12 cellular contexts compared by ENCODE assay signal in the genomic region with DNA sequence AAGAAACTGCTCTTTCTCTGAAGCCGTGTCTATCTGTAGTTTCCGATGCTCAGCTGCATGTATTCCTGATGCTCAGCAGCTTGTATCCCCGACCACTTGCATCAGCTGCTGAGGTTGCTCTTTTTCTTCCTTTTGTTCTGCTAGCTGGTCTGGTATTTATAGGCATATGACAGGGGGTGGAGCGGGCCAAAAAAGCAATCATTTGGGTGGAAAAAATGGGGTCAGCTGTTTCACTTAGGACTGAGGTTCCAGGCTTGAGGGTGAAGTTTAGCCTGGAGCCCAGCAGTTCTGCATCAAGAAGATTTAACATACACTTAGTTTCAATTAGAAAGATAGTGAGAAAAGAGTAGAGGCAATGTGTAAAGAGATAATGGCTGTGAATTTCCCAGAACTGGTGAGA. TPM values are rescaled to one million over a fixed set of nuclear protein-coding genes. Genes with fewer than 3 reads are reported as not detected.
DNase-seq lines count a peak whose midpoint lies in the region; ATAC-seq and TF ChIP-seq lines count a peak whose summit lies in the region.
"Had no signal": no experiment of that assay in that cellular context is flagged by ENCODE, and none has a peak within 500 bp of the region (broad histone marks: within the 10 kb centered on the region; RNA-seq: fewer than 3 reads in every experiment).

No MANE protein-coding gene starts in this region.

- H2BK15ac ChIP-seq in IMR-90 (ENCODE audit: low read depth, low read length), result 0 out of 3 replicates have a peak overlapping the region, but pooled peaks have one; percentile 2

- no peaks in the 10 kb centered on the region for H3K27me3 ChIP-seq in CD8-positive, alpha-beta T cell (ENCODE audit: insufficient read depth, low read length)
- no peaks in the 10 kb centered on the region for H3K27me3 ChIP-seq in IMR-90 (ENCODE audit: control insufficient read depth, insufficient read depth, low read length)
- no peaks in the 10 kb centered on the region for H3K27me3 ChIP-seq in naive thymus-derived CD4-positive, alpha-beta T cell (ENCODE audit: control insufficient read depth in 2 of 2, insufficient read depth in 2 of 2, low read length in 2 of 2)
- no peaks in the 10 kb centered on the region for H3K27me3 ChIP-seq in effector memory CD4-positive, alpha-beta T cell (replicated peaks; ENCODE audit: control insufficient read depth, insufficient read depth, low read length, poor library complexity, severe bottlenecking)

- TF ChIP-seq POLR2A in IMR-90 (IDR thresholded peaks at IDR 0.05; ENCODE audit: low read depth, low read length), result no peak

- no peak overlapping the region for H4K8ac ChIP-seq in IMR-90 (ENCODE audit: low read depth in 2 of 2, low read length in 2 of 2)

- no peak overlapping the region for H2BK20ac ChIP-seq in IMR-90 (ENCODE audit: low read depth, low read length)

- CTCF ChIA-PET in CD8-positive, alpha-beta T cell (lab: Charles Lee), result no interaction called here
- CTCF ChIA-PET in IMR-90 (lab: Yijun Ruan, JAX), result no interaction called here
- CTCF ChIA-PET in activated CD4-positive, alpha-beta memory T cell treated with anti-CD3 and anti-CD28 coated beads for 36 hours (lab: Charles Lee), result no interaction called here
- CTCF ChIA-PET in naive thymus-derived CD4-positive, alpha-beta T cell (lab: Charles Lee), result no interaction called here

- H3K4me1 ChIP-seq in CD8-positive, alpha-beta T cell (ENCODE audit: insufficient read depth, low read length), result peaks cover 24% of the 10 kb centered on the region
- H3K4me1 ChIP-seq in IMR-90 (ENCODE audit: control insufficient read depth, insufficient read depth, low read length), result peaks cover 2% of the 10 kb centered on the region; the same call in 1 of the 2 replicates
- H3K4me1 ChIP-seq in naive thymus-derived CD4-positive, alpha-beta T cell (ENCODE audit: control insufficient read depth in 2 of 2, insufficient read depth in 2 of 2, low read length in 2 of 2), result peaks cover 14 to 18% of the 10 kb centered on the region in 2 donors
- H3K4me1 ChIP-seq in effector memory CD4-positive, alpha-beta T cell (ENCODE audit: control insufficient read depth, insufficient read depth, low read length, poor library complexity, severe bottlenecking), result peaks cover 6% of the 10 kb centered on the region

- peak overlapping the region; percentile 88 for H3K27ac Mint-ChIP-seq in CD8-positive, alpha-beta T cell
- H3K27ac Mint-ChIP-seq in activated CD4-positive, alpha-beta memory T cell treated with anti-CD3 and anti-CD28 coated beads for 36 hours, result peak overlapping the region; percentile 35
- peak overlapping the region in 4 of 9 donors; percentile 63 to 92 (median 86) for H3K27ac Mint-ChIP-seq in naive thymus-derived CD4-positive, alpha-beta T cell
- H3K27ac Mint-ChIP-seq: HFFc6 had no signal

- in situ Hi-C loops in IMR-90 (cut with MboI; ENCODE audit: low sequenced_read_pairs), result no loop called here

- H4K5ac ChIP-seq in IMR-90 (ENCODE audit: low read depth, low read length), result no peak overlapping the region

- H2BK5ac ChIP-seq in IMR-90 (ENCODE audit: low read depth, low read length, poor library complexity, severe bottlenecking), result no peak overlapping the region

- no peak for ATAC-seq in CD8-positive, alpha-beta T cell
- ATAC-seq in IMR-90 (ENCODE audit: low read depth), result no peak
- no peak for ATAC-seq in naive thymus-derived CD4-positive, alpha-beta T cell
- no peak for ATAC-seq in HG03469 (IDR thresholded peaks at IDR 0.05; ENCODE audit: unreplicated experiment)

- H3K79me1 ChIP-seq in IMR-90 (ENCODE audit: low read depth in 1 of 2, low read length in 2 of 2), result no peaks in the 10 kb centered on the region

- no peak overlapping the region for H3K23ac ChIP-seq in IMR-90 (ENCODE audit: low read depth, low read length)

- no peaks in the 10 kb centered on the region for H3K36me3 Mint-ChIP-seq in CD8-positive, alpha-beta T cell
- no peaks in the 10 kb centered on the region for H3K36me3 Mint-ChIP-seq in activated CD4-positive, alpha-beta memory T cell treated with anti-CD3 and anti-CD28 coated beads for 36 hours
- peaks cover 0 to 25% (median 4%) of the 10 kb centered on the region in 5 donors for H3K36me3 Mint-ChIP-seq in naive thymus-derived CD4-positive, alpha-beta T cell

- no peak overlapping the region for H3K18ac ChIP-seq in IMR-90 (ENCODE audit: low read depth, low read length)

- H2AFZ ChIP-seq in IMR-90 (replicated peaks; ENCODE audit: low read length, poor library complexity), result no peak overlapping the region

- H2AK5ac ChIP-seq in IMR-90 (ENCODE audit: low read depth, low read length), result no peak overlapping the region

- no peak for TF ChIP-seq CTCF in CD8-positive, alpha-beta T cell (IDR thresholded peaks at IDR 0.05)
- no peak for TF ChIP-seq CTCF in IMR-90 (conservative IDR thresholded peaks at IDR 0.05; ENCODE audit: low read depth, low read length)

- DNase-seq in CD8-positive, alpha-beta T cell, result no peak
- DNase-seq in IMR-90, result no peak
- DNase-seq in activated CD4-positive, alpha-beta memory T cell treated with anti-CD3 and anti-CD28 coated beads for 36 hours, result no peak
- DNase-seq in naive thymus-derived CD4-positive, alpha-beta T cell, result no peak
- DNase-seq in NCI-H345 treated with DMSO at 0.1 percent for 48 hours (lab: John Stamatoyannopoulos, UW; ENCODE audit: unreplicated experiment), result no peak
- no peak for DNase-seq in effector memory CD4-positive, alpha-beta T cell
- DNase-seq: activated T-cell treated with anti-CD3 and anti-CD28 coated beads, Interleukin-2, amount 50 U/mL, for 1 hour; effector CD4-positive, alpha-beta T cell; HFFc6; NCI-H1436; NCI-H748 treated with DMSO at 0.1 percent for 48 hours had no signal

- H3K4me3 ChIP-seq in CD8-positive, alpha-beta T cell (ENCODE audit: low read depth, low read length), result no peak overlapping the region
- no peak overlapping the region for H3K4me3 ChIP-seq in IMR-90 (ENCODE audit: insufficient read depth, low read depth, low read length)
- H3K4me3 ChIP-seq in naive thymus-derived CD4-positive, alpha-beta T cell (ENCODE audit: low read length), result no peak overlapping the region
- H3K4me3 ChIP-seq in effector memory CD4-positive, alpha-beta T cell (ENCODE audit: insufficient read depth, low read depth, low read length, poor library complexity, severe bottlenecking), result no peak overlapping the region

- TF ChIP-seq RAD21 in IMR-90 (IDR thresholded peaks at IDR 0.05; ENCODE audit: low read length), result no peak

- H3K4me1 Mint-ChIP-seq in CD8-positive, alpha-beta T cell (ENCODE audit: low read depth), result peaks cover 34% of the 10 kb centered on the region
- peaks cover 39% of the 10 kb centered on the region for H3K4me1 Mint-ChIP-seq in activated CD4-positive, alpha-beta memory T cell treated with anti-CD3 and anti-CD28 coated beads for 36 hours (ENCODE audit: low read depth)
- H3K4me1 Mint-ChIP-seq in naive thymus-derived CD4-positive, alpha-beta T cell, result peaks cover 18 to 46% (median 39%) of the 10 kb centered on the region in 7 donors

- H3K14ac ChIP-seq in IMR-90 (replicated peaks; ENCODE audit: low read depth, low read length), result no peak overlapping the region

- BruUV-seq in IMR-90 (replicated peaks; lab: Mats Ljungman, UMichigan), result no TSS peak

- H3K4me2 ChIP-seq in IMR-90 (ENCODE audit: low read depth, low read length), result no peak overlapping the region

- H3K4ac ChIP-seq in IMR-90 (ENCODE audit: low read depth, low read length), result no peak overlapping the region

- H2BK120ac ChIP-seq in IMR-90 (ENCODE audit: low read depth, low read length), result no peak overlapping the region

- no peak overlapping the region for H4K91ac ChIP-seq in IMR-90 (ENCODE audit: insufficient read depth, low read depth, low read length)

- H3K27me3 Mint-ChIP-seq in CD8-positive, alpha-beta T cell (ENCODE audit: low read depth), result no peaks in the 10 kb centered on the region
- H3K27me3 Mint-ChIP-seq in activated CD4-positive, alpha-beta memory T cell treated with anti-CD3 and anti-CD28 coated beads for 36 hours, result no peaks in the 10 kb centered on the region
- no peaks in the 10 kb centered on the region for H3K27me3 Mint-ChIP-seq in naive thymus-derived CD4-positive, alpha-beta T cell

- H3K27ac ChIP-seq in CD8-positive, alpha-beta T cell (ENCODE audit: low read depth, low read length), result no peak overlapping the region
- no peak overlapping the region for H3K27ac ChIP-seq in IMR-90 (ENCODE audit: insufficient read depth, low read length)
- H3K27ac ChIP-seq in naive thymus-derived CD4-positive, alpha-beta T cell (ENCODE audit: low read depth, low read length), result peak overlapping the region; percentile 50
- H3K27ac ChIP-seq in effector memory CD4-positive, alpha-beta T cell (ENCODE audit: insufficient read depth, low read length, poor library complexity, severe bottlenecking), result no peak overlapping the region

- POLR2A ChIA-PET in CD8-positive, alpha-beta T cell (lab: Charles Lee), result interaction anchor here (1.0 kb wide), 1 partner anchor 29 kb away, joined by 3 read pairs; no protein-coding TSS in a partner anchor
- POLR2A ChIA-PET in IMR-90 (lab: Charles Lee; ENCODE audit: unreplicated experiment), result no interaction called here
- POLR2A ChIA-PET in activated CD4-positive, alpha-beta memory T cell treated with anti-CD3 and anti-CD28 coated beads for 36 hours (lab: Charles Lee), result no interaction called here
- POLR2A ChIA-PET in naive thymus-derived CD4-positive, alpha-beta T cell (lab: Charles Lee), result no interaction called here

- no peak overlapping the region for H3K56ac ChIP-seq in IMR-90 (ENCODE audit: extremely low read depth, insufficient read depth, low read length)

- no peaks in the 10 kb centered on the region for H4K20me1 ChIP-seq in IMR-90 (ENCODE audit: insufficient read depth, low read length)

- peak overlapping the region; percentile 73 for H3K4me3 Mint-ChIP-seq in CD8-positive, alpha-beta T cell
- H3K4me3 Mint-ChIP-seq in activated CD4-positive, alpha-beta memory T cell treated with anti-CD3 and anti-CD28 coated beads for 36 hours, result peak overlapping the region; percentile 21
- H3K4me3 Mint-ChIP-seq in naive thymus-derived CD4-positive, alpha-beta T cell, result peak overlapping the region in 6 of 10 donors; percentile 66 to 85 (median 72)
- H3K4me3 Mint-ChIP-seq: HFFc6 had no signal

- H3K9me3 Mint-ChIP-seq in CD8-positive, alpha-beta T cell, result no peaks in the 10 kb centered on the region
- H3K9me3 Mint-ChIP-seq in activated CD4-positive, alpha-beta memory T cell treated with anti-CD3 and anti-CD28 coated beads for 36 hours, result no peaks in the 10 kb centered on the region
- peaks cover 0 to 16% (median 0%) of the 10 kb centered on the region in 11 donors for H3K9me3 Mint-ChIP-seq in naive thymus-derived CD4-positive, alpha-beta T cell

- no peaks in the 10 kb centered on the region for H3K36me3 ChIP-seq in CD8-positive, alpha-beta T cell (ENCODE audit: insufficient read depth, low read length)
- no peaks in the 10 kb centered on the region for H3K36me3 ChIP-seq in IMR-90 (ENCODE audit: control insufficient read depth, insufficient read depth, low read length)
- H3K36me3 ChIP-seq in naive thymus-derived CD4-positive, alpha-beta T cell (ENCODE audit: control insufficient read depth in 2 of 3, insufficient read depth in 3 of 3, low read length in 3 of 3), result no peaks in the 10 kb centered on the region
- H3K36me3 ChIP-seq in effector memory CD4-positive, alpha-beta T cell (ENCODE audit: control insufficient read depth, insufficient read depth, low read length), result no peaks in the 10 kb centered on the region

- no peaks in the 10 kb centered on the region for H3K9me1 ChIP-seq in IMR-90 (ENCODE audit: insufficient read depth, low read length)

- H3K9ac ChIP-seq in IMR-90 (ENCODE audit: low read depth, low read length), result no peak overlapping the region

- intact Hi-C loops in CD8-positive, alpha-beta T cell (cut with DNase I, micrococcal nuclease), result no loop called here
- intact Hi-C loops in IMR-90 (cut with micrococcal nuclease), result no loop called here
- intact Hi-C loops in activated CD4-positive, alpha-beta memory T cell treated with anti-CD3 and anti-CD28 coated beads for 36 hours (cut with micrococcal nuclease), result no loop called here
- intact Hi-C loops in naive thymus-derived CD4-positive, alpha-beta T cell (cut with micrococcal nuclease), result no loop called here

- no CpG with 5 or more reads among the region's 4 CpGs for WGBS in IMR-90 (ENCODE audit: extremely low coverage in 2 of 2, insufficient read length in 1 of 2), 2 experiments

- H2AK9ac ChIP-seq in IMR-90 (replicated peaks; ENCODE audit: low read depth, low read length, poor library complexity), result no peak overlapping the region

- dilution Hi-C loops in IMR-90 (cut with HindIII; ENCODE audit: low sequenced_read_pairs, unreplicated experiment), result no loop called here

- H3K9me3 ChIP-seq in CD8-positive, alpha-beta T cell (ENCODE audit: low read length), result no peaks in the 10 kb centered on the region
- no peaks in the 10 kb centered on the region for H3K9me3 ChIP-seq in IMR-90 (ENCODE audit: control insufficient read depth, insufficient read depth, low read length)
- no peaks in the 10 kb centered on the region for H3K9me3 ChIP-seq in naive thymus-derived CD4-positive, alpha-beta T cell (ENCODE audit: control insufficient read depth in 2 of 3, low read length in 3 of 3)
- no peaks in the 10 kb centered on the region for H3K9me3 ChIP-seq in effector memory CD4-positive, alpha-beta T cell (ENCODE audit: control insufficient read depth, low read length)

RNA-seq across cellular contexts. Expression of gene AMN1, which starts 23.6 kb away (rescaled TPM):
- total RNA-seq in CD8-positive, alpha-beta T cell, result 1 to 10 TPM; 5.9 to 6.2 TPM
- total RNA-seq in IMR-90 (2012; rRNA removed), result 3.4 and 6.1 TPM in 2 replicates
- 4.0 and 5.2 TPM in 2 replicates for polyA plus RNA-seq in IMR-90 (2012; rRNA removed)
- polyA plus RNA-seq in IMR-90 (2012; cell fraction: cytosol; rRNA removed), result 0.99 and 2.3 TPM in 2 replicates
- 0.72 and 4.3 TPM in 2 replicates for polyA plus RNA-seq in IMR-90 (2012; cell fraction: nucleus; rRNA removed; ENCODE audit: low replicate concordance)
- total RNA-seq in activated CD4-positive, alpha-beta memory T cell treated with anti-CD3 and anti-CD28 coated beads for 36 hours, result 1 to 10 TPM; 3.2 to 4.7 TPM
- 10 to 100 TPM in 2 of 5 experiments, 1 to 10 TPM in 3; 4.1 to 22.9 (median 8.1) TPM for total RNA-seq in naive thymus-derived CD4-positive, alpha-beta T cell
- polyA plus RNA-seq in naive thymus-derived CD4-positive, alpha-beta T cell, result 10 to 100 TPM; 15.7 to 17.8 TPM

Comparison
In these comparisons a context has a peak if more than half of its experiments do, and no peak if none do; other contexts are left out.
1. H3K4me3 Mint-ChIP-seq: peak in every context shown above with its lines; median percentile 73 in CD8-positive, alpha-beta T cell; 72 in naive thymus-derived CD4-positive, alpha-beta T cell; 21 in activated CD4-positive, alpha-beta memory T cell treated with anti-CD3 and anti-CD28 coated beads for 36 hours.